Comparison of ENCODE assay signal across 2 cellular contexts in genomic region chr16:50469744-50470301, GRCh38.
A peak's percentile ranks its signal among the peaks of the same experiment; 100 is the strongest.
TF ChIP-seq lines count a peak whose summit lies in the region.

No MANE protein-coding gene starts in this region.

TF ChIP-seq in HepG2, 621 proteins besides CTCF, POLR2A, EP300 and RAD21 (continues in another document):
- TF ChIP-seq ZNF44 (CRISPR knock-in tag; IDR thresholded peaks at IDR 0.05) (no peak), TAF1 (CRISPR knock-in tag; IDR thresholded peaks at IDR 0.05) (0 out of 2 replicates have a peak, but pooled peaks have one; percentile 13), ZBTB33 (CRISPR knock-in tag; IDR thresholded peaks at IDR 0.05) (peak; percentile 98), ZNF687 (CRISPR knock-in tag; IDR thresholded peaks at IDR 0.05) (peak; percentile 47), ZFP62 (CRISPR knock-in tag; IDR thresholded peaks at IDR 0.05) (no peak), ZBTB4 (CRISPR knock-in tag; IDR thresholded peaks at IDR 0.05; ENCODE audit: borderline replicate concordance) (0 out of 2 replicates have a peak, but pooled peaks have one; percentile 65), RBFOX2 (IDR thresholded peaks at IDR 0.05; ENCODE audit: low read depth, low read length) (no peak), AKAP8 (CRISPR knock-in tag; IDR thresholded peaks at IDR 0.05) (no peak)
- TF ChIP-seq, protein P1, sequence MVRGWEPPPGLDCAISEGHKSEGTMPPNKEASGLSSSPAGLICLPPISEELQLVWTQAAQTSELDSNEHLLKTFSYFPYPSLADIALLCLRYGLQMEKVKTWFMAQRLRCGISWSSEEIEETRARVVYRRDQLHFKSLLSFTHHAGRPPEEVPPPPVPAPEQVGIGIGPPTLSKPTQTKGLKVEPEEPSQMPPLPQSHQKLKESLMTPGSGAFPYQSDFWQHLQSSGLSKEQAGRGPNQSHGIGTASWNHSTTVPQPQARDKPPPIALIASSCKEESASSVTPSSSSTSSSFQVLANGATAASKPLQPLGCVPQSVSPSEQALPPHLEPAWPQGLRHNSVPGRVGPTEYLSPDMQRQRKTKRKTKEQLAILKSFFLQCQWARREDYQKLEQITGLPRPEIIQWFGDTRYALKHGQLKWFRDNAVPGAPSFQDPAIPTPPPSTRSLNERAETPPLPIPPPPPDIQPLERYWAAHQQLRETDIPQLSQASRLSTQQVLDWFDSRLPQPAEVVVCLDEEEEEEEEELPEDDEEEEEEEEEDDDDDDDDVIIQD (CRISPR knock-in tag; IDR thresholded peaks at IDR 0.05; ENCODE audit: low read depth), result no peak

TF ChIP-seq in H1, 55 proteins besides CTCF, POLR2A, EP300 and RAD21:
- TF ChIP-seq TAF7 (optimal IDR thresholded peaks at IDR 0.05; ENCODE audit: borderline replicate concordance, low read depth, low read length) (no peak), SP4 (IDR thresholded peaks at IDR 0.05; ENCODE audit: low read length) (no peak), HDAC2 (IDR thresholded peaks at IDR 0.05; ENCODE audit: borderline replicate concordance in 1 of 2, low read depth in 2 of 2, low read length in 2 of 2) (no peak), RXRA (IDR thresholded peaks at IDR 0.05; ENCODE audit: insufficient read depth, low read depth, low read length) (no peak), ZNF274 (IDR thresholded peaks at IDR 0.05; ENCODE audit: borderline replicate concordance, extremely low read depth, low read length) (no peak), KDM5A (IDR thresholded peaks at IDR 0.05; ENCODE audit: low read length) (no peak), EGR1 (IDR thresholded peaks at IDR 0.05; ENCODE audit: borderline replicate concordance, low read depth, low read length) (no peak), KDM4A (IDR thresholded peaks at IDR 0.05; ENCODE audit: low read depth, low read length, severe bottlenecking) (no peak), CHD1 (IDR thresholded peaks at IDR 0.05; ENCODE audit: low read depth, low read length) (no peak), SRF (IDR thresholded peaks at IDR 0.05; ENCODE audit: low read depth, low read length) (no peak), BCL11A (IDR thresholded peaks at IDR 0.05; ENCODE audit: low read depth in 2 of 2, low read length in 2 of 2) (no peak)
TF ChIP-seq in H1: peak in this region for 0.
